In genomic region chr6:9611016-9611415, GRCh38 we compare ENCODE assay signal across 21 cellular contexts.
"Had no signal": no experiment of that assay in that cellular context is flagged by ENCODE, and none has a peak within 500 bp of the region (broad histone marks: within the 10 kb centered on the region; RNA-seq: fewer than 3 reads in every experiment).

No MANE protein-coding gene starts in this region.

- H3K4me3 ChIP-seq: Peyer's patch had no signal

- H3K9ac ChIP-seq: KMS-11 had no signal

- H3K4me1 ChIP-seq: Peyer's patch had no signal

- H3K4me2 ChIP-seq: KMS-11 had no signal

- ATAC-seq: activated CD8-positive, alpha-beta T cell treated with anti-CD3 and anti-CD28 coated beads, Interleukin-2, amount 10 ng/mL, durations not matched to agents 7 days and 5 days; activated naive CD4-positive, alpha-beta T cell treated with anti-CD3 and anti-CD28 coated beads, Interleukin-2, amount 50 U/mL, for 72 hours; activated naive CD8-positive, alpha-beta T cell treated with anti-CD3 and anti-CD28 coated beads, Interleukin-2, amount 50 U/mL, for 24 hours had no signal

- H3K9me3 ChIP-seq: Peyer's patch had no signal

- DNase-seq: activated CD4-positive, alpha-beta T cell treated with anti-CD3 and anti-CD28 coated beads, Interleukin-2, amount 10 ng/mL, durations not matched to agents 24 days and 14 days; activated CD4-positive, alpha-beta T cell treated with anti-CD3 and anti-CD28 coated beads, Interleukin-2, amount 50 U/mL, for 48 hours; activated CD8-positive, alpha-beta T cell treated with anti-CD3 and anti-CD28 coated beads, Interleukin-2, amount 10 ng/mL, durations not matched to agents 7 days and 5 days; activated gamma-delta T cell treated with Interleukin-2 at 50 U/mL for 16 hours; activated naive CD4-positive, alpha-beta T cell treated with anti-CD3 and anti-CD28 coated beads for 36 hours; activated naive CD8-positive, alpha-beta T cell treated with anti-CD3 and anti-CD28 coated beads, Interleukin-2, amount 50 U/mL, for 24 hours; activated T-cell treated with anti-CD3 and anti-CD28 coated beads, Interleukin-2, amount 50 U/mL, for 24 hours; anterior cingulate cortex; caudate nucleus; cerebellar nuclear complex; NCI-H1105; NCI-H1417 treated with DMSO at 0.1 percent for 48 hours; NCI-H1694 treated with DMSO at 0.1 percent for 48 hours; NCI-H2029; NCI-H345; NCI-H524 treated with DMSO at 0.1 percent for 48 hours; Peyer's patch; RPMI8226; SIG-M5 had no signal

- H3K27ac ChIP-seq: KMS-11, Peyer's patch had no signal

- H3K27me3 ChIP-seq: Peyer's patch had no signal

- H3K36me3 ChIP-seq: Peyer's patch had no signal
